In the genomic region with DNA sequence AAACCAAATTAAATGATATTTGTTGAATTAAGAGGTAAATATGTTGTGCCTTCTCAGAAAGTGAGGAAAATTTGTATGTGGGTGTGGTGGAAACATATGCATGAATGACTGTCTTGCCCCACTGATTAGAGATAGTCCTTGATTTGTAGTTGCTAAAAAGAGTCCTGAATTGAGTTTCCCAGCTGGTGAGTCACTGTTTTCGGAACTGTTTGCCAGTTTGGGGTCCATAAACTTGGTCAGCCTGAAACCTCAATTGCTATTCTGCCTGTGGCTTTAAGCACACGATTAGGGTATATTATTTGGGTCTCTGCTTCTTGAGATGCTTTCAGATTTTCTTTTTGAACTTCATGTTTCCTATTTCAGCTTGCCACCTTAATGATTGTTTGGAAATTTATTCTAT, we compare ENCODE assay signal across 13 cellular contexts.
DNase-seq lines count a peak whose midpoint lies in the region; ATAC-seq lines count a peak whose summit lies in the region.
"Had no signal": no experiment of that assay in that cellular context is flagged by ENCODE, and none has a peak within 500 bp of the region (broad histone marks: within the 10 kb centered on the region; RNA-seq: fewer than 3 reads in every experiment).

No MANE protein-coding gene starts in this region.

- peak overlapping the region; percentile 68 for H3K27ac Mint-ChIP-seq in stimulated activated memory B cell treated with anti-CD40 and anti-IgM and Interleukin-4, amounts not matched to agents 10 μg/mL and 1 μg/mL and 100 μg/mL, for 72 hours

- peaks cover 45% of the 10 kb centered on the region for H3K4me1 Mint-ChIP-seq in stimulated activated memory B cell treated with anti-CD40 and anti-IgM and Interleukin-4, amounts not matched to agents 10 μg/mL and 1 μg/mL and 100 μg/mL, for 72 hours

- H3K36me3 Mint-ChIP-seq in stimulated activated memory B cell treated with anti-CD40 and anti-IgM and Interleukin-4, amounts not matched to agents 10 μg/mL and 1 μg/mL and 100 μg/mL, for 72 hours, result peaks cover 35% of the 10 kb centered on the region

- peak overlapping the region; percentile 32 for H3K4me3 Mint-ChIP-seq in stimulated activated memory B cell treated with anti-CD40 and anti-IgM and Interleukin-4, amounts not matched to agents 10 μg/mL and 1 μg/mL and 100 μg/mL, for 72 hours

- DNase-seq in astrocyte of the hippocampus (ENCODE audit: low read depth, low spot score) (peak; percentile 75), NCI-H345 (lab: John Stamatoyannopoulos, UW) (no peak), cerebellar nuclear complex (lab: John Stamatoyannopoulos, UW) (no peak), NCI-H1092 (lab: John Stamatoyannopoulos, UW) (no peak)
- no peak for DNase-seq in activated CD8-positive, alpha-beta memory T cell treated with anti-CD3 and anti-CD28 coated beads for 24 hours
- DNase-seq: activated effector memory CD4-positive, alpha-beta T cell treated with anti-CD3 and anti-CD28 coated beads, Interleukin-2, amount 50 U/mL, for 16 hours; glutamatergic neuron; NCI-H446 treated with DMSO at 0.1 percent for 48 hours; ovary had no signal

- H3K27me3 Mint-ChIP-seq in stimulated activated memory B cell treated with anti-CD40 and anti-IgM and Interleukin-4, amounts not matched to agents 10 μg/mL and 1 μg/mL and 100 μg/mL, for 72 hours, result no peaks in the 10 kb centered on the region

- peak; percentile 46 for ATAC-seq in GM18870 (IDR thresholded peaks at IDR 0.05; ENCODE audit: unreplicated experiment)
- peak; percentile 37 for ATAC-seq in HG02884 (IDR thresholded peaks at IDR 0.05; ENCODE audit: unreplicated experiment)
- peak; percentile 41 for ATAC-seq in stimulated activated memory B cell treated with anti-CD40 and anti-IgM and Interleukin-4, amounts not matched to agents 10 μg/mL and 1 μg/mL and 100 μg/mL, for 72 hours
- ATAC-seq: left lobe of liver had no signal

- no peaks in the 10 kb centered on the region for H3K9me3 Mint-ChIP-seq in stimulated activated memory B cell treated with anti-CD40 and anti-IgM and Interleukin-4, amounts not matched to agents 10 μg/mL and 1 μg/mL and 100 μg/mL, for 72 hours
